ENCODE assay signal across 8 cellular contexts in genomic region chr11:43579919-43580276, GRCh38.
DNase-seq lines count a peak whose midpoint lies in the region; FAIRE-seq and TF ChIP-seq lines count a peak whose summit lies in the region.

No MANE protein-coding gene starts in this region.

- no peaks in the 10 kb centered on the region for H3K9me3 ChIP-seq in testis

- peak overlapping the region; percentile 56 to 63 for H3K4me3 ChIP-seq in testis

- peak overlapping the region; percentile 72 for H3K4me3 Mint-ChIP-seq in activated naive CD4-positive, alpha-beta T cell treated with anti-CD3 and anti-CD28 coated beads for 36 hours
- peak overlapping the region; percentile 89 for H3K4me3 Mint-ChIP-seq in activated naive CD8-positive, alpha-beta T cell
- H3K4me3 Mint-ChIP-seq in immature natural killer cell, result peak overlapping the region; percentile 30 to 73 (median 49)

- FAIRE-seq in frontal cortex (lab: Jason Lieb, UNC), result no peak

- CTCF ChIA-PET in activated naive CD4-positive, alpha-beta T cell treated with anti-CD3 and anti-CD28 coated beads for 36 hours (lab: Charles Lee), result no interaction called here

- no peak for DNase-seq in activated naive CD4-positive, alpha-beta T cell treated with anti-CD3 and anti-CD28 coated beads for 36 hours
- DNase-seq in activated naive CD4-positive, alpha-beta T cell treated with anti-CD3 and anti-CD28 coated beads, Interleukin-2, amount 50 U/mL, for 16 hours, result no peak
- no peak for DNase-seq in immature natural killer cell
- no peak for DNase-seq in testis
- DNase-seq in NCI-H2029 treated with DMSO at 0.1 percent for 48 hours (lab: John Stamatoyannopoulos, UW), result no peak
- DNase-seq in frontal cortex (ENCODE audit: low spot score in 2 of 2), result no peak
- no peak for DNase-seq in activated CD8-positive, alpha-beta memory T cell treated with anti-CD3 and anti-CD28 coated beads, Interleukin-2, amount 50 U/mL, for 4 hours

- no peak for TF ChIP-seq POLR2A in testis (IDR thresholded peaks at IDR 0.05)

- H3K27ac ChIP-seq in testis, result no peak overlapping the region

- peaks cover 54% of the 10 kb centered on the region for H3K4me1 Mint-ChIP-seq in activated naive CD4-positive, alpha-beta T cell treated with anti-CD3 and anti-CD28 coated beads for 36 hours (ENCODE audit: low read depth)
- H3K4me1 Mint-ChIP-seq in activated naive CD8-positive, alpha-beta T cell (ENCODE audit: low read depth), result peaks cover 45% of the 10 kb centered on the region
- H3K4me1 Mint-ChIP-seq in immature natural killer cell, result peaks cover 14 to 17% of the 10 kb centered on the region in 2 donors

- no peaks in the 10 kb centered on the region for H3K36me3 Mint-ChIP-seq in activated naive CD4-positive, alpha-beta T cell treated with anti-CD3 and anti-CD28 coated beads for 36 hours (ENCODE audit: low read depth)
- H3K36me3 Mint-ChIP-seq in activated naive CD8-positive, alpha-beta T cell, result peaks cover 2% of the 10 kb centered on the region
- H3K36me3 Mint-ChIP-seq in immature natural killer cell, result peaks cover 0 to 6% (median 0%) of the 10 kb centered on the region in 3 donors

- intact Hi-C loops in activated naive CD4-positive, alpha-beta T cell treated with anti-CD3 and anti-CD28 coated beads for 36 hours (cut with micrococcal nuclease), result loop anchor here (1.0 to 10.0 kb wide), 3 partner anchors 65 to 735 kb away; partner anchors contain the start of genes ALX4 and API5
- intact Hi-C loops in testis (cut with DNase I; ENCODE audit: low total_unique reads), result no loop called here

- no peak for TF ChIP-seq CTCF in testis (IDR thresholded peaks at IDR 0.05)

- WGBS in testis, 2 donors, result 2 to 3% methylated on average over 5 of the region's 5 CpGs

- H3K27me3 Mint-ChIP-seq in activated naive CD4-positive, alpha-beta T cell treated with anti-CD3 and anti-CD28 coated beads for 36 hours (ENCODE audit: low read depth), result peaks cover 91% of the 10 kb centered on the region
- H3K27me3 Mint-ChIP-seq in activated naive CD8-positive, alpha-beta T cell, result peaks cover 58% of the 10 kb centered on the region
- peaks cover 24 to 30% (median 30%) of the 10 kb centered on the region in 3 donors for H3K27me3 Mint-ChIP-seq in immature natural killer cell (ENCODE audit: low read depth in 3 of 3)

- H3K9me3 Mint-ChIP-seq in activated naive CD4-positive, alpha-beta T cell treated with anti-CD3 and anti-CD28 coated beads for 36 hours, result no peaks in the 10 kb centered on the region
- H3K9me3 Mint-ChIP-seq in activated naive CD8-positive, alpha-beta T cell (ENCODE audit: low read depth), result no peaks in the 10 kb centered on the region
- peaks cover 0 to 7% (median 3%) of the 10 kb centered on the region in 6 donors for H3K9me3 Mint-ChIP-seq in immature natural killer cell

- H3K27ac Mint-ChIP-seq in activated naive CD4-positive, alpha-beta T cell treated with anti-CD3 and anti-CD28 coated beads for 36 hours, result no peak overlapping the region
- no peak overlapping the region for H3K27ac Mint-ChIP-seq in activated naive CD8-positive, alpha-beta T cell
- H3K27ac Mint-ChIP-seq in immature natural killer cell, result no peak overlapping the region

- no peaks in the 10 kb centered on the region for H3K36me3 ChIP-seq in testis (ENCODE audit: low read depth, missing control alignments)

- H3K27me3 ChIP-seq in testis, result no peaks in the 10 kb centered on the region

- peaks cover 30% of the 10 kb centered on the region for H3K4me1 ChIP-seq in testis
